In genomic region chr17:21215935-21216334, GRCh38 we compare ENCODE assay signal across 11 cellular contexts. TPM values are rescaled to one million over a fixed set of nuclear protein-coding genes. Genes with fewer than 3 reads are reported as not detected.
DNase-seq lines count a peak whose midpoint lies in the region; ATAC-seq and TF ChIP-seq lines count a peak whose summit lies in the region.
"Had no signal": no experiment of that assay in that cellular context is flagged by ENCODE, and none has a peak within 500 bp of the region (broad histone marks: within the 10 kb centered on the region; RNA-seq: fewer than 3 reads in every experiment).

No MANE protein-coding gene starts in this region.

- 86 to 89% methylated on average over 6 of the region's 6 CpGs for WGBS in aorta, 2 donors

- H3K4me1 Mint-ChIP-seq in activated CD4-positive, alpha-beta T cell treated with anti-CD3 and anti-CD28 coated beads, Interleukin-2, amount 10 ng/mL, durations not matched to agents 7 days and 5 days: peaks cover 58% of the 10 kb centered on the region
- H3K4me1 Mint-ChIP-seq in T-cell: peaks cover 40 to 48% (median 43%) of the 10 kb centered on the region in 3 donors

- peaks cover 35 to 42% (median 35%) of the 10 kb centered on the region in 3 donors for H3K4me1 ChIP-seq in skeletal muscle tissue (ENCODE audit: control insufficient read depth in 3 of 3, insufficient read depth in 3 of 3, low read length in 3 of 3)
- no peaks in the 10 kb centered on the region for H3K4me1 ChIP-seq in aorta (ENCODE audit: control insufficient read depth in 1 of 2, insufficient read depth in 2 of 2, low read length in 2 of 2)

- H3K9me3 ChIP-seq in skeletal muscle tissue (ENCODE audit: control insufficient read depth in 3 of 3, low read length in 3 of 3) (no peaks in the 10 kb centered on the region), aorta (ENCODE audit: control insufficient read depth, low read length) (no peaks in the 10 kb centered on the region)
- H3K9me3 ChIP-seq: MG63, neutrophil, uterus had no signal

- POLR2A ChIA-PET in activated CD4-positive, alpha-beta T cell treated with anti-CD3 and anti-CD28 coated beads, Interleukin-2, amount 10 ng/mL, durations not matched to agents 7 days and 5 days (lab: Charles Lee): no interaction called here
- POLR2A ChIA-PET in T-cell (lab: Charles Lee): no interaction called here

- no peak for DNase-seq in activated CD4-positive, alpha-beta T cell treated with anti-CD3 and anti-CD28 coated beads, Interleukin-2, amount 10 ng/mL, durations not matched to agents 7 days and 5 days
- DNase-seq in activated CD4-positive, alpha-beta T cell treated with anti-CD3 and anti-CD28 coated beads for 1 hour: no peak
- no peak for DNase-seq in T-cell
- peak; percentile 45 to 53 for DNase-seq in erythroblast (lab: John Stamatoyannopoulos, UW)
- no peak for DNase-seq in aorta
- DNase-seq in cardiac septum (ENCODE audit: low spot score): no peak
- no peak for DNase-seq in Right ventricle myocardium superior
- DNase-seq: MG63, uterus had no signal

- peaks cover under 1 to 3% (median 2%) of the 10 kb centered on the region in 3 donors for H3K36me3 ChIP-seq in skeletal muscle tissue (ENCODE audit: control insufficient read depth in 3 of 3, insufficient read depth in 3 of 3, low read length in 3 of 3)
- H3K36me3 ChIP-seq in aorta (ENCODE audit: control insufficient read depth in 1 of 2, insufficient read depth in 2 of 2, low read length in 1 of 2): peaks cover 0 to 1% of the 10 kb centered on the region in 2 donors
- H3K36me3 ChIP-seq: neutrophil, uterus had no signal

- CTCF ChIA-PET in activated CD4-positive, alpha-beta T cell treated with anti-CD3 and anti-CD28 coated beads, Interleukin-2, amount 10 ng/mL, durations not matched to agents 7 days and 5 days (lab: Charles Lee): interaction anchor here (1.0 to 1.6 kb wide), 3 partner anchors 24 to 87 kb away, joined by 3 to 4 read pairs (median 3); no protein-coding TSS in a partner anchor
- CTCF ChIA-PET in T-cell (lab: Charles Lee): no interaction called here

- H3K27ac Mint-ChIP-seq in activated CD4-positive, alpha-beta T cell treated with anti-CD3 and anti-CD28 coated beads, Interleukin-2, amount 10 ng/mL, durations not matched to agents 7 days and 5 days: peak overlapping the region; percentile 89
- peak overlapping the region; percentile 44 to 52 for H3K27ac Mint-ChIP-seq in T-cell

- H3K4me3 ChIP-seq in skeletal muscle tissue (ENCODE audit: low read length in 3 of 3) (no peak overlapping the region), aorta (ENCODE audit: low read length in 2 of 2) (no peak overlapping the region)

- H3K9ac ChIP-seq in skeletal muscle tissue (ENCODE audit: low read depth in 1 of 3, low read length in 3 of 3): no peak overlapping the region

- H3K27me3 Mint-ChIP-seq in activated CD4-positive, alpha-beta T cell treated with anti-CD3 and anti-CD28 coated beads, Interleukin-2, amount 10 ng/mL, durations not matched to agents 7 days and 5 days: no peaks in the 10 kb centered on the region
- H3K27me3 Mint-ChIP-seq in T-cell: no peaks in the 10 kb centered on the region

- H3K27ac ChIP-seq in skeletal muscle tissue (ENCODE audit: low read depth, low read length): peak overlapping the region; percentile 89
- no peak overlapping the region for H3K27ac ChIP-seq in aorta (ENCODE audit: low read depth in 1 of 2, low read length in 2 of 2)

- intact Hi-C loops in aorta (cut with DNase I): loop anchor here in 1 of 2 donors (2.0 to 10.0 kb wide), 4 partner anchors 37 to 89 kb away; partner anchors contain the start of genes DHRS7B, MAP2K3 and NATD1
- intact Hi-C loops in cardiac septum (cut with DNase I): loop anchor here (2.0 kb wide), 1 partner anchor 87 kb away; no protein-coding TSS in a partner anchor
- intact Hi-C loops in Right ventricle myocardium superior (cut with DNase I): loop anchor here (10.0 kb wide), 2 partner anchors 49 to 91 kb away; partner anchors contain the start of gene DHRS7B

- H3K27me3 ChIP-seq in skeletal muscle tissue (ENCODE audit: control insufficient read depth in 3 of 3, insufficient read depth in 3 of 3, low read length in 3 of 3) (no peaks in the 10 kb centered on the region), aorta (ENCODE audit: control insufficient read depth in 1 of 2, insufficient read depth in 2 of 2, low read length in 1 of 2) (no peaks in the 10 kb centered on the region)
- H3K27me3 ChIP-seq: MG63, neutrophil, uterus had no signal

- H3K36me3 Mint-ChIP-seq in activated CD4-positive, alpha-beta T cell treated with anti-CD3 and anti-CD28 coated beads, Interleukin-2, amount 10 ng/mL, durations not matched to agents 7 days and 5 days (ENCODE audit: low read depth): peaks cover 25% of the 10 kb centered on the region
- peaks cover 9% of the 10 kb centered on the region for H3K36me3 Mint-ChIP-seq in T-cell

- ATAC-seq in T-cell (replicated peaks in 1 of 4) (no peak), aorta (ENCODE audit: low FRiP score) (no peak), Right ventricle myocardium superior (ENCODE audit: poor library complexity) (no peak)

- H3K9me3 Mint-ChIP-seq in activated CD4-positive, alpha-beta T cell treated with anti-CD3 and anti-CD28 coated beads, Interleukin-2, amount 10 ng/mL, durations not matched to agents 7 days and 5 days: no peaks in the 10 kb centered on the region
- H3K9me3 Mint-ChIP-seq in T-cell: no peaks in the 10 kb centered on the region

- peak overlapping the region; percentile 97 for H3K4me3 Mint-ChIP-seq in activated CD4-positive, alpha-beta T cell treated with anti-CD3 and anti-CD28 coated beads, Interleukin-2, amount 10 ng/mL, durations not matched to agents 7 days and 5 days
- H3K4me3 Mint-ChIP-seq in T-cell: peak overlapping the region; percentile 85 to 90 (median 85)

- no peak for TF ChIP-seq POLR2A in erythroblast (IDR thresholded peaks at IDR 0.05; ENCODE audit: low read length)

RNA-seq across cellular contexts. Expression of gene TMEM11, which starts 2.0 kb away (rescaled TPM):
- total RNA-seq in activated CD4-positive, alpha-beta T cell treated with anti-CD3 and anti-CD28 coated beads, Interleukin-2, amount 10 ng/mL, durations not matched to agents 7 days and 5 days: 10 to 100 TPM; 24.7 to 28.1 TPM
- total RNA-seq in T-cell (10 to 100 TPM; 12.9 to 22.9 (median 20.0) TPM), skeletal muscle tissue (20.9 TPM), aorta (10 to 100 TPM; 16.8 to 17.7 TPM), cardiac septum (32.0 TPM), Right ventricle myocardium superior (31.9 TPM)
- polyA plus RNA-seq in aorta: 10 to 100 TPM; 18.1 to 24.5 TPM

RNA-seq across cellular contexts. Expression of gene NATD1, which starts 37.3 kb away (rescaled TPM):
- 1 to 10 TPM; 3.0 to 3.2 TPM for total RNA-seq in activated CD4-positive, alpha-beta T cell treated with anti-CD3 and anti-CD28 coated beads, Interleukin-2, amount 10 ng/mL, durations not matched to agents 7 days and 5 days
- total RNA-seq in T-cell (10 to 100 TPM in 2 of 5 donors, 1 to 10 TPM in 3; 7.2 to 11.1 (median 9.6) TPM), skeletal muscle tissue (3.7 TPM), aorta (10 to 100 TPM in 1 of 2 donors, 1 to 10 TPM in 1; 7.2 to 13.4 TPM), cardiac septum (14.4 TPM), Right ventricle myocardium superior (19.1 TPM)
- 1 to 10 TPM; 3.6 to 6.2 TPM for polyA plus RNA-seq in aorta

Comparison
In these comparisons a context has a peak if more than half of its experiments do, and no peak if none do; other contexts are left out.
1. DNase-seq: peak in erythroblast (2 of 2); none in activated CD4-positive, alpha-beta T cell treated with anti-CD3 and anti-CD28 coated beads, Interleukin-2, amount 10 ng/mL, durations not matched to agents 7 days and 5 days (single experiment), activated CD4-positive, alpha-beta T cell treated with anti-CD3 and anti-CD28 coated beads for 1 hour (single experiment), T-cell (0 of 34), aorta (0 of 2), cardiac septum (single experiment) and Right ventricle myocardium superior (single experiment).